ENCODE assay signal across 1 cellular context in the genomic region with DNA sequence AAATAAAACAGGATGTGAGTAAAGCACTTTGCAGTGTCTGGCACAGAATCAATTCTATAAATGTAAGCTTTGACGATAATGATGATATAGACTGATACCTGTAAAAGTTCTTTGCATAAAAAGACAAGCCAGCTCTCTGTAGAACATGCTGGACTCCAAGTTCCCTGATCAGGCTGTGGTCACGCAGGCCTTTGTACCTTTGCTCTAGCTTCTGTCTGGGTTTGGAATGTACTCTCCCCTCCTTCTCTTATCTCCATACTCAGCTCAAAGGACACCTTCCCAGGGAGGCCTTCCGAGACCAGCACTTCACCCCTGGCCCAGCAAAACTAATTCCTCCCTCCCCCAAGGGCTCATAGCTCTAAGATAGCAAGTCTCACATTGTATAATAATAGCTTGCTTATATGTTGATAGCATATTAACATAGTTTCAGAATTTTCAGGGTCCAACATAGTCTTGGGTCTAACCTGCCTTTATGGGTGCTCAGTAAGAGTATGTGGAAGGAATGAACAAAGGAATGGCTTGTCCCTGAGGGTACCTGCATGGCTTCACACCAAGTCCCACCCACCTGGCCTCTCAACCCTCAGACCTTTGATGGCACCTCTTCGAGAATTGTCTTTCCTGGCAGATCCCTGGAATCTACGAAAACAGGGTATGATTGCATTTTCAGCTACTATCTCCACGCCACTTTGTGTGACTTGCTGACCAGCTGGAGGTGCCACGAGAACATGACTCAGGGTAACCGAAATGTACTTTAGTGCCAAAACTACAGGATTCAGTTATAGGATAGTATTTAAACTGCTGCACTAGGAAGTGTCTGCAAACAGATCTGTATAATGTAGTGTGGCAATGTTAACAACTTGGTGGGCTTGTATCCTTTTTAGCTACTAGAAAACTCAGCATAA.
TF ChIP-seq lines count a peak whose summit lies in the region.

No MANE protein-coding gene starts in this region.

TF ChIP-seq in HepG2, 621 proteins besides CTCF, POLR2A, EP300 and RAD21 (continued from another document and continues in another):
- TF ChIP-seq ZNF276 (CRISPR knock-in tag; IDR thresholded peaks at IDR 0.05; ENCODE audit: low read depth) = no peak
- TF ChIP-seq ZNF569 (CRISPR knock-in tag; IDR thresholded peaks at IDR 0.05; ENCODE audit: borderline replicate concordance) = no peak
- no peak for TF ChIP-seq ZNF30 (CRISPR knock-in tag; IDR thresholded peaks at IDR 0.05)
- no peak for TF ChIP-seq CENPX (CRISPR knock-in tag; IDR thresholded peaks at IDR 0.05)
- no peak for TF ChIP-seq ZBTB42 (CRISPR knock-in tag; IDR thresholded peaks at IDR 0.05)
- TF ChIP-seq ZNF629 (CRISPR knock-in tag; conservative IDR thresholded peaks at IDR 0.05) = peak; percentile 40
- peak; percentile 72 for TF ChIP-seq ZBED4 (CRISPR knock-in tag; IDR thresholded peaks at IDR 0.05; ENCODE audit: borderline replicate concordance)
- TF ChIP-seq, protein P1, sequence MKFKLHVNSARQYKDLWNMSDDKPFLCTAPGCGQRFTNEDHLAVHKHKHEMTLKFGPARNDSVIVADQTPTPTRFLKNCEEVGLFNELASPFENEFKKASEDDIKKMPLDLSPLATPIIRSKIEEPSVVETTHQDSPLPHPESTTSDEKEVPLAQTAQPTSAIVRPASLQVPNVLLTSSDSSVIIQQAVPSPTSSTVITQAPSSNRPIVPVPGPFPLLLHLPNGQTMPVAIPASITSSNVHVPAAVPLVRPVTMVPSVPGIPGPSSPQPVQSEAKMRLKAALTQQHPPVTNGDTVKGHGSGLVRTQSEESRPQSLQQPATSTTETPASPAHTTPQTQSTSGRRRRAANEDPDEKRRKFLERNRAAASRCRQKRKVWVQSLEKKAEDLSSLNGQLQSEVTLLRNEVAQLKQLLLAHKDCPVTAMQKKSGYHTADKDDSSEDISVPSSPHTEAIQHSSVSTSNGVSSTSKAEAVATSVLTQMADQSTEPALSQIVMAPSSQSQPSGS (CRISPR knock-in tag; IDR thresholded peaks at IDR 0.05) = peak; percentile 76; the same call in 1 of the 2 replicates
- no peak for TF ChIP-seq PHF5A (CRISPR knock-in tag; IDR thresholded peaks at IDR 0.05; ENCODE audit: low read depth, unreplicated experiment)
- TF ChIP-seq, protein P2, sequence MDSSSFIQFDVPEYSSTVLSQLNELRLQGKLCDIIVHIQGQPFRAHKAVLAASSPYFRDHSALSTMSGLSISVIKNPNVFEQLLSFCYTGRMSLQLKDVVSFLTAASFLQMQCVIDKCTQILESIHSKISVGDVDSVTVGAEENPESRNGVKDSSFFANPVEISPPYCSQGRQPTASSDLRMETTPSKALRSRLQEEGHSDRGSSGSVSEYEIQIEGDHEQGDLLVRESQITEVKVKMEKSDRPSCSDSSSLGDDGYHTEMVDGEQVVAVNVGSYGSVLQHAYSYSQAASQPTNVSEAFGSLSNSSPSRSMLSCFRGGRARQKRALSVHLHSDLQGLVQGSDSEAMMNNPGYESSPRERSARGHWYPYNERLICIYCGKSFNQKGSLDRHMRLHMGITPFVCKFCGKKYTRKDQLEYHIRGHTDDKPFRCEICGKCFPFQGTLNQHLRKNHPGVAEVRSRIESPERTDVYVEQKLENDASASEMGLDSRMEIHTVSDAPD (CRISPR knock-in tag; IDR thresholded peaks at IDR 0.05) = 0 out of 2 replicates have a peak, but pooled peaks have one; percentile 2
- TF ChIP-seq CEBPZ (IDR thresholded peaks at IDR 0.05; ENCODE audit: low read length) = no peak
- TF ChIP-seq ZNF234 (CRISPR knock-in tag; conservative IDR thresholded peaks at IDR 0.05) = no peak
- no peak for TF ChIP-seq JUNB (CRISPR knock-in tag; IDR thresholded peaks at IDR 0.05; ENCODE audit: borderline replicate concordance)
- TF ChIP-seq ZNF816 (CRISPR knock-in tag; IDR thresholded peaks at IDR 0.05; ENCODE audit: borderline replicate concordance) = no peak; the same call in 1 of the 2 replicates
- no peak for TF ChIP-seq ZNF607 (CRISPR knock-in tag; IDR thresholded peaks at IDR 0.05; ENCODE audit: borderline replicate concordance)
- peak; percentile 31; the same call in 1 of the 2 replicates for TF ChIP-seq ZNF136 (CRISPR knock-in tag; IDR thresholded peaks at IDR 0.05; ENCODE audit: low read depth)
- no peak for TF ChIP-seq KAT2B (IDR thresholded peaks at IDR 0.05; ENCODE audit: borderline replicate concordance, low read depth, low read length)
- peak; percentile 93 for TF ChIP-seq HDAC2 (CRISPR knock-in tag; IDR thresholded peaks at IDR 0.05)
- no peak; the same call in 1 of the 2 replicates for TF ChIP-seq MYNN (CRISPR knock-in tag; IDR thresholded peaks at IDR 0.05; ENCODE audit: low read depth)
- no peak for TF ChIP-seq ZNF737 (CRISPR knock-in tag; IDR thresholded peaks at IDR 0.05; ENCODE audit: borderline replicate concordance)
- no peak for TF ChIP-seq ZFP62 (CRISPR knock-in tag; IDR thresholded peaks at IDR 0.05)
- 0 out of 2 replicates have a peak, but pooled peaks have one; percentile 57 for TF ChIP-seq TOE1 (CRISPR knock-in tag; IDR thresholded peaks at IDR 0.05)
- TF ChIP-seq ZNF83 (CRISPR knock-in tag; IDR thresholded peaks at IDR 0.05; ENCODE audit: borderline replicate concordance) = no peak
- TF ChIP-seq SNAPC4 (CRISPR knock-in tag; IDR thresholded peaks at IDR 0.05) = no peak
- TF ChIP-seq HNF4G (IDR thresholded peaks at IDR 0.05; ENCODE audit: borderline replicate concordance, low read depth, low read length) = peak; percentile 99
- peak; percentile 96 for TF ChIP-seq HNF4G (CRISPR knock-in tag; IDR thresholded peaks at IDR 0.05; ENCODE audit: borderline replicate concordance, low read depth)
- TF ChIP-seq, protein P3, sequence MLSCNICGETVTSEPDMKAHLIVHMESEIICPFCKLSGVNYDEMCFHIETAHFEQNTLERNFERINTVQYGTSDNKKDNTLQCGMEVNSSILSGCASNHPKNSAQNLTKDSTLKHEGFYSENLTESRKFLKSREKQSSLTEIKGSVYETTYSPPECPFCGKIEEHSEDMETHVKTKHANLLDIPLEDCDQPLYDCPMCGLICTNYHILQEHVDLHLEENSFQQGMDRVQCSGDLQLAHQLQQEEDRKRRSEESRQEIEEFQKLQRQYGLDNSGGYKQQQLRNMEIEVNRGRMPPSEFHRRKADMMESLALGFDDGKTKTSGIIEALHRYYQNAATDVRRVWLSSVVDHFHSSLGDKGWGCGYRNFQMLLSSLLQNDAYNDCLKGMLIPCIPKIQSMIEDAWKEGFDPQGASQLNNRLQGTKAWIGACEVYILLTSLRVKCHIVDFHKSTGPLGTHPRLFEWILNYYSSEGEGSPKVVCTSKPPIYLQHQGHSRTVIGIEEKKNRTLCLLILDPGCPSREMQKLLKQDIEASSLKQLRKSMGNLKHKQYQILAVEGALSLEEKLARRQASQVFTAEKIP (CRISPR knock-in tag; IDR thresholded peaks at IDR 0.05; ENCODE audit: borderline replicate concordance) = no peak
